Comparison of ENCODE assay signal across 19 cellular contexts in the genomic region with DNA sequence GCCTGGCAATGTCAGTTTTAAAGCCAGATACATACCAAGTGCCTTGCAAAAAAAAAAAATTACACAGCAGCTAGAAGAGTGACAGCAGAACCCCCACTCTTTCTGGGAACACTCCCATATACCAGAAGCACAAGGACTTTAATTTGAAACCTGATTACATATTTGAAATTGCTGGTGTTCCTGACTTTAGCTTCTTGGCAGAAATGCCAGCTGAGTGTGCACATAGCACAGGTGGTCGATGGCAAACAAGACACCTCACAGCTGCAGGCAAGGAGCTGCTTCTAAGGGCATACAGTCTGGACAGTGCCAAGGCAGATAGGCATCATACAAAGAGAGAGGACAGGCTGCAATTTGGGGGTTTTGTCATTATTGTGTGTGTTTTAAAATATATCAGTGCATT.
DNase-seq lines count a peak whose midpoint lies in the region; FAIRE-seq and TF ChIP-seq lines count a peak whose summit lies in the region.
"Had no signal": no experiment of that assay in that cellular context is flagged by ENCODE, and none has a peak within 500 bp of the region (broad histone marks: within the 10 kb centered on the region; RNA-seq: fewer than 3 reads in every experiment).

No MANE protein-coding gene starts in this region.

- H3K4me1 ChIP-seq in keratinocyte (ENCODE audit: control insufficient read depth, extremely low read depth, insufficient read depth, low read length) (peaks cover 41% of the 10 kb centered on the region), skeletal muscle tissue (ENCODE audit: control insufficient read depth in 3 of 3, insufficient read depth in 3 of 3, low read length in 3 of 3) (peaks cover 18 to 25% (median 24%) of the 10 kb centered on the region in 3 donors)

- peak; percentile 28 for DNase-seq in NCI-H146 (lab: John Stamatoyannopoulos, UW)
- DNase-seq in NCI-H146 treated with DMSO at 0.1 percent for 48 hours (lab: John Stamatoyannopoulos, UW; ENCODE audit: unreplicated experiment) = no peak
- DNase-seq in NCI-H2171 treated with DMSO at 0.1 percent for 48 hours (lab: John Stamatoyannopoulos, UW) = peak; percentile 96
- no peak for DNase-seq in keratinocyte (ENCODE audit: low read depth, low spot score)
- DNase-seq in RCC 7860 (ENCODE audit: low spot score) = no peak
- no peak for DNase-seq in coronary artery (ENCODE audit: low spot score)
- no peak for DNase-seq in AG08396 (ENCODE audit: low spot score)
- DNase-seq: activated CD4-positive, alpha-beta T cell treated with anti-CD3 and anti-CD28 coated beads, Interleukin-2, amount 50 U/mL, for 1 hour; amniotic stem cell; cerebellar nuclear complex; effector CD8-positive, alpha-beta T cell; NCI-H510A; right cardiac atrium; T-helper 1 cell; transverse colon had no signal

- dilution Hi-C loops in keratinocyte (cut with MboI; ENCODE audit: extremely low pct_ligation_motif_present, low sequenced_read_pairs) = no loop called here

- H3K36me3 ChIP-seq in keratinocyte (ENCODE audit: control insufficient read depth in 2 of 2, extremely low read depth in 1 of 2, insufficient read depth in 2 of 2, low read length in 2 of 2) (no peaks in the 10 kb centered on the region), skeletal muscle tissue (ENCODE audit: control insufficient read depth in 3 of 3, insufficient read depth in 3 of 3, low read length in 3 of 3) (no peaks in the 10 kb centered on the region)
- H3K36me3 ChIP-seq: BLaER1, esophagus muscularis mucosa, neutrophil, transverse colon had no signal

- peak; percentile 9 for FAIRE-seq in keratinocyte (lab: Jason Lieb, UNC)
- FAIRE-seq in RCC 7860 (lab: Jason Lieb, UNC) = no peak

- H3K27ac ChIP-seq in keratinocyte (ENCODE audit: control insufficient read depth, insufficient read depth, low read length) (no peak overlapping the region), skeletal muscle tissue (ENCODE audit: low read depth, low read length) (peak overlapping the region; percentile 94), coronary artery (no peak overlapping the region)
- H3K27ac ChIP-seq: BLaER1, esophagus muscularis mucosa, neutrophil, transverse colon had no signal

- H3K9me3 ChIP-seq in keratinocyte (ENCODE audit: control insufficient read depth, low read depth, low read length) (no peaks in the 10 kb centered on the region), skeletal muscle tissue (ENCODE audit: control insufficient read depth in 3 of 3, low read length in 3 of 3) (no peaks in the 10 kb centered on the region)
- H3K9me3 ChIP-seq: BLaER1, esophagus muscularis mucosa, neutrophil, transverse colon had no signal

- no peaks in the 10 kb centered on the region for H3K27me3 ChIP-seq in keratinocyte (ENCODE audit: control insufficient read depth, extremely low read depth, insufficient read depth, low read length)
- H3K27me3 ChIP-seq in skeletal muscle tissue (ENCODE audit: control insufficient read depth in 3 of 3, insufficient read depth in 3 of 3, low read length in 3 of 3) = no peaks in the 10 kb centered on the region
- H3K27me3 ChIP-seq: BLaER1, esophagus muscularis mucosa, neutrophil, transverse colon had no signal

- H3K9ac ChIP-seq in keratinocyte (ENCODE audit: control insufficient read depth, extremely low read depth, insufficient read depth, low read length) (no peak overlapping the region), skeletal muscle tissue (ENCODE audit: low read depth in 1 of 3, low read length in 3 of 3) (peak overlapping the region; percentile 54 to 84 (median 71))
- H3K9ac ChIP-seq: BLaER1 had no signal

- H4K20me1 ChIP-seq in keratinocyte (ENCODE audit: control insufficient read depth, extremely low read depth, insufficient read depth, low read length) = no peaks in the 10 kb centered on the region
- H4K20me1 ChIP-seq: BLaER1 had no signal

- TF ChIP-seq CTCF in keratinocyte (optimal IDR thresholded peaks at IDR 0.05 in 1 of 3, IDR thresholded peaks at IDR 0.05 in 1 of 3, conservative IDR thresholded peaks at IDR 0.05 in 1 of 3; ENCODE audit: extremely low read depth in 1 of 3, insufficient read depth in 2 of 3, low read length in 3 of 3) = no peak
- no peak for TF ChIP-seq CTCF in coronary artery (IDR thresholded peaks at IDR 0.05)

- H3K4me3 ChIP-seq in keratinocyte (ENCODE audit: control insufficient read depth in 2 of 3, extremely low read depth in 1 of 3, insufficient read depth in 2 of 3, low read depth in 1 of 3, low read length in 3 of 3) (no peak overlapping the region), skeletal muscle tissue (ENCODE audit: low read length in 3 of 3) (peak overlapping the region in 2 of 3 donors; percentile 30 to 42), coronary artery (no peak overlapping the region)
- H3K4me3 ChIP-seq: BLaER1, esophagus muscularis mucosa, transverse colon had no signal

- no peaks in the 10 kb centered on the region for H3K9me1 ChIP-seq in keratinocyte (ENCODE audit: control insufficient read depth, extremely low read depth, insufficient read depth, low read length)

- no peak overlapping the region for H3K4me2 ChIP-seq in keratinocyte (ENCODE audit: control insufficient read depth, extremely low read depth, insufficient read depth, low read depth, low read length)
- H3K4me2 ChIP-seq: BLaER1 had no signal

- H3K79me2 ChIP-seq in keratinocyte (ENCODE audit: control insufficient read depth, insufficient read depth, low read length) = no peaks in the 10 kb centered on the region

- no peak overlapping the region for H2AFZ ChIP-seq in keratinocyte (ENCODE audit: control insufficient read depth, low read length)

Comparison
In these comparisons a context has a peak if more than half of its experiments do, and no peak if none do; other contexts are left out.
1. DNase-seq: peak in NCI-H146 (single experiment) and NCI-H2171 treated with DMSO at 0.1 percent for 48 hours (single experiment); none in NCI-H146 treated with DMSO at 0.1 percent for 48 hours (single experiment), keratinocyte (single experiment), RCC 7860 (single experiment), coronary artery (single experiment) and AG08396 (single experiment).
2. H3K4me3 ChIP-seq: peak in skeletal muscle tissue (2 of 3); none in keratinocyte (0 of 3) and coronary artery (single experiment).